Comparison of ENCODE assay signal across 10 cellular contexts in the genomic region with DNA sequence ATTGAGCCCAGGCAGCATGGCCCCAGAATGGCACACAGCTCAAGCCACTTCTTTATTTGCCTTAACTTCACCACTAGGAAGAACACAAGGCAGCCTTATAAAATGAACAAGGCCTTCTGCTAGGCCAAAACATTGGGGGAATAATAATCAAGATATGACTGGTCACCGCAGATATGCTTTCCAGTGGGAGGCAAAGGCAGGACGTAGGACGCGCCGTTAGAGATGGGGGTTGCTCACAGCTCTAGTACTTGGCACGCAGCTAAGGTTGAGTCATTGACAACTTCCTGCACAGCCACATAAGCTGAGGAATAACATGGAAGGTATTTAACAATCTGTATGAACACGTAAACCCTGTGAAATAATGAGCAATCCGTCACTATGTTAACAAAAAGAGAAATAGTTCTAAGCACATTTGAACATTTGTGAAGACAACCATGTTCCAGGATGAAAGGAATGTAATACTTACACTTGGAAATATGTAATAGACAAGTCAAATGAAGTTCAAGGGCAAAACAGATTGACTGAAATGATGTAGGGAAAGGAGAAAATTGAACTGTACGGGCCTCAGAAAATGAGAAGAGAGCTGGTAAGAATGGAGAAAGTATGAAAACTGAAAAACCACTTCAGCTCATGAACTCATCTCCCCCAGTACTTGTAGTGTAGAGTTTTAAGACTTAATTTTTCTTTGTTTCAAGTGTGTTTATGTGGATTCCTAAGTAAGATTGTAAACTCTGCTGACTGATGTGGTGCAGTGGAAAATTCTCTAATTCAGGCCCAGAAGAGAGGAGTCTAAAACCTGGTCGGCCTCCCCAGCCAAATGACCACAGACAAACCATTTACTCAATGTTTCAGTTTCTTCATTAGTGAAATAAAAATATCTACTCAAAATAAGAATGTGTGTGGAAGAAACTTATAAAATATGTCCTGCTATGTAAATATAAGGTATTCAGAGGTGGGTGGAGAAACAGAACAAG. TPM values are rescaled to one million over a fixed set of nuclear protein-coding genes. Genes with fewer than 3 reads are reported as not detected.
DNase-seq lines count a peak whose midpoint lies in the region; ATAC-seq and TF ChIP-seq lines count a peak whose summit lies in the region.
"Had no signal": no experiment of that assay in that cellular context is flagged by ENCODE, and none has a peak within 500 bp of the region (broad histone marks: within the 10 kb centered on the region; RNA-seq: fewer than 3 reads in every experiment).

No MANE protein-coding gene starts in this region.

- peaks cover 0 to 10% of the 10 kb centered on the region in 2 donors for H3K4me1 ChIP-seq in ascending aorta
- no peaks in the 10 kb centered on the region for H3K4me1 ChIP-seq in left lung

- H3K36me3 ChIP-seq in ascending aorta (no peaks in the 10 kb centered on the region), left lung (no peaks in the 10 kb centered on the region)

- peak overlapping the region; percentile 79 to 87 for H3K27ac ChIP-seq in ascending aorta
- peak overlapping the region in 1 of 2 donors; percentile 21 for H3K27ac ChIP-seq in left lung

- DNase-seq in AG20443 (ENCODE audit: low spot score) (peak; percentile 43), HT1080 (ENCODE audit: low read depth) (peak; percentile 98), ascending aorta (ENCODE audit: low spot score in 2 of 2) (peak; percentile 45 to 91), left lung (peak in 1 of 2 donors; percentile 46), DMS79 treated with DMSO at 0.1 percent for 48 hours (lab: John Stamatoyannopoulos, UW) (no peak), retina (no peak)
- DNase-seq in activated CD8-positive, alpha-beta memory T cell treated with anti-CD3 and anti-CD28 coated beads, Interleukin-2, amount 50 U/mL, for 4 hours = no peak
- DNase-seq: activated T-cell treated with anti-CD3 and anti-CD28 coated beads, Interleukin-2, amount 50 U/mL, for 4 hours; NCI-H69 had no signal

- TF ChIP-seq CTCF in ascending aorta (IDR thresholded peaks at IDR 0.05) (no peak), left lung (IDR thresholded peaks at IDR 0.05) (no peak)

- intact Hi-C loops in ascending aorta (cut with DNase I) = loop anchor here (1.0 to 2.0 kb wide), 2 partner anchors 42 to 59 kb away; a partner anchor contains a TSS
- intact Hi-C loops in left lung (cut with DNase I) = no loop called here

- ATAC-seq in left lung = peak; percentile 77
- ATAC-seq in HG03442 (IDR thresholded peaks at IDR 0.05; ENCODE audit: unreplicated experiment) = no peak
- ATAC-seq: activated T-cell treated with anti-CD3 and anti-CD28 coated beads, Interleukin-2, amount 50 U/mL, for 4 hours had no signal

- H3K9me3 ChIP-seq in ascending aorta = no peaks in the 10 kb centered on the region
- H3K9me3 ChIP-seq in left lung = no peaks in the 10 kb centered on the region

- no peak overlapping the region for H3K4me3 ChIP-seq in ascending aorta
- H3K4me3 ChIP-seq in left lung = no peak overlapping the region

- H3K27me3 ChIP-seq in ascending aorta (no peaks in the 10 kb centered on the region), left lung (no peaks in the 10 kb centered on the region)

RNA-seq across cellular contexts. Expression of a gene that starts 59.3 kb away (rescaled TPM):
- 12.6 and 20.0 TPM in 2 replicates for total RNA-seq in HT1080 (2014; rRNA removed; shearing (Covaris generic))
- polyA plus RNA-seq in HT1080 (2015; cell fraction: cytosol; rRNA removed) = 30.2 and 34.7 TPM in 2 replicates
- 16.0 and 21.1 TPM in 2 replicates for polyA plus RNA-seq in HT1080 (2015; cell fraction: nucleus; rRNA removed)
- 13.5 TPM for total RNA-seq in ascending aorta
- 10 to 100 TPM; 18.5 to 22.0 TPM for total RNA-seq in left lung

Comparison
In these comparisons a context has a peak if more than half of its experiments do, and no peak if none do; other contexts are left out.
1. DNase-seq: peak in AG20443 (single experiment), HT1080 (single experiment) and ascending aorta (2 of 2); none in DMS79 treated with DMSO at 0.1 percent for 48 hours (single experiment), retina (single experiment) and activated CD8-positive, alpha-beta memory T cell treated with anti-CD3 and anti-CD28 coated beads, Interleukin-2, amount 50 U/mL, for 4 hours (single experiment).